ENCODE assay signal across 14 cellular contexts in genomic region chr19:55550321-55550650, GRCh38. TPM values are rescaled to one million over a fixed set of nuclear protein-coding genes. Genes with fewer than 3 reads are reported as not detected.
A peak's percentile ranks its signal among the peaks of the same experiment; 100 is the strongest.
DNase-seq lines count a peak whose midpoint lies in the region; ATAC-seq, FAIRE-seq and TF ChIP-seq lines count a peak whose summit lies in the region.
"Had no signal": no experiment of that assay in that cellular context is flagged by ENCODE, and none has a peak within 500 bp of the region (broad histone marks: within the 10 kb centered on the region; RNA-seq: fewer than 3 reads in every experiment).

No MANE protein-coding gene starts in this region.

- no peak overlapping the region for H2AK5ac ChIP-seq in mesendoderm (ENCODE audit: low read length)

- intact Hi-C loops in activated T-helper 1 cell treated with anti-CD3 and anti-CD28 coated beads, Interleukin-12 subunit alpha, Interleukin-12 subunit beta, Interleukin-2, Interleukin-4 antibody, amounts not matched to agents 30 ng/mL and 10 ng/mL and 1 ng/mL, durations not matched to agents 14 hours and 24 hours and 36 hours (cut with micrococcal nuclease), result no loop called here

- H2BK5ac ChIP-seq in mesendoderm (ENCODE audit: low read length), result no peak overlapping the region

- peak overlapping the region; percentile 69 for H3K56ac ChIP-seq in mesendoderm (ENCODE audit: low read length)

- peak overlapping the region; percentile 97 to 99 for H3K27ac ChIP-seq in A549
- 0 out of 2 replicates have a peak overlapping the region, but pooled peaks have one; percentile 36 for H3K27ac ChIP-seq in HEK293 (ENCODE audit: extremely low read depth, low read depth, low read length)
- no peak overlapping the region for H3K27ac ChIP-seq in mesendoderm (ENCODE audit: low read depth, low read length)
- no peak overlapping the region for H3K27ac ChIP-seq in CD8-positive, alpha-beta memory T cell (ENCODE audit: low read depth, low read length)
- H3K27ac ChIP-seq: KMS-11 had no signal

- FAIRE-seq in A549 (lab: Jason Lieb, UNC), result no peak

- H3K4me2 ChIP-seq in A549 (peak overlapping the region; percentile 82), mesendoderm (ENCODE audit: low read length) (peak overlapping the region; percentile 30)
- H3K4me2 ChIP-seq: KMS-11 had no signal

- H4K8ac ChIP-seq in mesendoderm (ENCODE audit: low read depth, low read length), result no peak overlapping the region

- H3K18ac ChIP-seq in mesendoderm (ENCODE audit: low read length), result no peak overlapping the region

- no peak overlapping the region for H3K27ac Mint-ChIP-seq in CD8-positive, alpha-beta memory T cell
- no peak overlapping the region for H3K27ac Mint-ChIP-seq in activated T-helper 1 cell treated with anti-CD3 and anti-CD28 coated beads, Interleukin-12 subunit alpha, Interleukin-12 subunit beta, Interleukin-2, Interleukin-4 antibody, amounts not matched to agents 30 ng/mL and 10 ng/mL and 1 ng/mL, durations not matched to agents 14 hours and 24 hours and 36 hours
- H3K27ac Mint-ChIP-seq: activated CD4-positive, alpha-beta T cell treated with anti-CD3 and anti-CD28 coated beads for 36 hours; naive thymus-derived CD4-positive, alpha-beta T cell; T-cell had no signal

- POLR2A ChIA-PET in A549 (lab: Yijun Ruan, JAX) (interaction anchor here (0.5 to 4.7 kb wide), 15 partner anchors 21 to 305 kb away, joined by 3 to 44 read pairs (median 5); partner anchors contain the start of genes FIZ1, UBE2S, ZNF524 and ZNF579), HEK293 (lab: Yijun Ruan, JAX) (interaction anchor here (0.5 to 1.5 kb wide), 8 partner anchors 11 to 504 kb away, joined by 3 to 6 read pairs (median 3); partner anchors contain the start of genes FIZ1, ISOC2 and ZNF865)
- POLR2A ChIA-PET in CD8-positive, alpha-beta memory T cell (lab: Charles Lee), result no interaction called here

- no peak overlapping the region for H3K23ac ChIP-seq in mesendoderm (ENCODE audit: low read length)

- H3K9me3 Mint-ChIP-seq in CD8-positive, alpha-beta memory T cell, result no peaks in the 10 kb centered on the region
- H3K9me3 Mint-ChIP-seq in activated T-helper 1 cell treated with anti-CD3 and anti-CD28 coated beads, Interleukin-12 subunit alpha, Interleukin-12 subunit beta, Interleukin-2, Interleukin-4 antibody, amounts not matched to agents 30 ng/mL and 10 ng/mL and 1 ng/mL, durations not matched to agents 14 hours and 24 hours and 36 hours, result no peaks in the 10 kb centered on the region
- H3K9me3 Mint-ChIP-seq: naive thymus-derived CD4-positive, alpha-beta T cell; T-cell had no signal

- TF ChIP-seq EP300 in A549 (IDR thresholded peaks at IDR 0.05), result no peak

- H3K4me1 ChIP-seq in A549 (peaks cover 70% of the 10 kb centered on the region), HEK293 (ENCODE audit: control insufficient read depth, insufficient read depth, low read length) (peaks cover 9% of the 10 kb centered on the region), mesendoderm (ENCODE audit: control insufficient read depth, low read depth, low read length) (no peaks in the 10 kb centered on the region)
- H3K4me1 ChIP-seq in CD8-positive, alpha-beta memory T cell (ENCODE audit: insufficient read depth, low read length), result no peaks in the 10 kb centered on the region

- TF ChIP-seq RAD21 in A549 (conservative IDR thresholded peaks at IDR 0.05 in 1 of 2, IDR thresholded peaks at IDR 0.05 in 1 of 2), result no peak; a peak in 2 of 5 replicates

- WGBS in A549 (ENCODE audit: missing lambda C conversion rate), result 1% methylated on average over 7 of the region's 7 CpGs
- no CpG with 5 or more reads among the region's 7 CpGs for WGBS in mesendoderm (ENCODE audit: extremely low coverage, insufficient coverage, low lambda C conversion rate)

- no peak overlapping the region for H2BK15ac ChIP-seq in mesendoderm (replicated peaks; ENCODE audit: low read depth)

- no peaks in the 10 kb centered on the region for H3K36me3 ChIP-seq in HEK293 (ENCODE audit: control insufficient read depth in 2 of 2, insufficient read depth in 1 of 2, low read length in 2 of 2)
- H3K36me3 ChIP-seq in mesendoderm (ENCODE audit: control insufficient read depth, insufficient read depth, low read length), result no peaks in the 10 kb centered on the region
- no peaks in the 10 kb centered on the region for H3K36me3 ChIP-seq in CD8-positive, alpha-beta memory T cell (ENCODE audit: insufficient read depth, low read length)

- peaks cover 13 to 47% of the 10 kb centered on the region in 2 donors for H3K27me3 Mint-ChIP-seq in CD8-positive, alpha-beta memory T cell
- H3K27me3 Mint-ChIP-seq in activated T-helper 1 cell treated with anti-CD3 and anti-CD28 coated beads, Interleukin-12 subunit alpha, Interleukin-12 subunit beta, Interleukin-2, Interleukin-4 antibody, amounts not matched to agents 30 ng/mL and 10 ng/mL and 1 ng/mL, durations not matched to agents 14 hours and 24 hours and 36 hours (ENCODE audit: insufficient read depth), result peaks cover 11% of the 10 kb centered on the region

- H3K79me1 ChIP-seq in mesendoderm (ENCODE audit: low read length), result no peaks in the 10 kb centered on the region

- no peaks in the 10 kb centered on the region for H3K36me3 Mint-ChIP-seq in CD8-positive, alpha-beta memory T cell
- H3K36me3 Mint-ChIP-seq in activated T-helper 1 cell treated with anti-CD3 and anti-CD28 coated beads, Interleukin-12 subunit alpha, Interleukin-12 subunit beta, Interleukin-2, Interleukin-4 antibody, amounts not matched to agents 30 ng/mL and 10 ng/mL and 1 ng/mL, durations not matched to agents 14 hours and 24 hours and 36 hours (ENCODE audit: low read depth), result no peaks in the 10 kb centered on the region
- H3K36me3 Mint-ChIP-seq: naive thymus-derived CD4-positive, alpha-beta T cell; T-cell had no signal

- H3K4me3 Mint-ChIP-seq in CD8-positive, alpha-beta memory T cell, result no peak overlapping the region
- H3K4me3 Mint-ChIP-seq in activated T-helper 1 cell treated with anti-CD3 and anti-CD28 coated beads, Interleukin-12 subunit alpha, Interleukin-12 subunit beta, Interleukin-2, Interleukin-4 antibody, amounts not matched to agents 30 ng/mL and 10 ng/mL and 1 ng/mL, durations not matched to agents 14 hours and 24 hours and 36 hours, result no peak overlapping the region
- H3K4me3 Mint-ChIP-seq: activated CD4-positive, alpha-beta T cell treated with anti-CD3 and anti-CD28 coated beads for 36 hours; naive thymus-derived CD4-positive, alpha-beta T cell; T-cell had no signal

- DNase-seq in A549 (ENCODE audit: low read depth in 1 of 2, low spot score in 1 of 2), result no peak
- peak; percentile 42 for DNase-seq in choroid plexus epithelial cell (ENCODE audit: low read depth)
- DNase-seq in mesendoderm, result peak; percentile 84
- no peak for DNase-seq in NCI-H128 (lab: John Stamatoyannopoulos, UW; ENCODE audit: unreplicated experiment)
- no peak for DNase-seq in CD8-positive, alpha-beta memory T cell
- no peak for DNase-seq in activated T-helper 1 cell treated with anti-CD3 and anti-CD28 coated beads, Interleukin-12 subunit alpha, Interleukin-12 subunit beta, Interleukin-2, Interleukin-4 antibody, amounts not matched to agents 30 ng/mL and 10 ng/mL and 1 ng/mL, durations not matched to agents 14 hours and 24 hours and 36 hours (ENCODE audit: low spot score)
- no peak for DNase-seq in SKM-1 (lab: John Stamatoyannopoulos, UW; ENCODE audit: unreplicated experiment)
- DNase-seq: activated CD4-positive, alpha-beta T cell treated with anti-CD3 and anti-CD28 coated beads for 36 hours; erythroblast; naive thymus-derived CD4-positive, alpha-beta T cell; NCI-H187; T-cell had no signal

- no peak overlapping the region for H4K5ac ChIP-seq in mesendoderm (ENCODE audit: low read length)

- H3K9me3 ChIP-seq in A549 (no peaks in the 10 kb centered on the region), HEK293 (ENCODE audit: control insufficient read depth, insufficient read depth, low read depth, low read length) (no peaks in the 10 kb centered on the region)
- no peaks in the 10 kb centered on the region for H3K9me3 ChIP-seq in CD8-positive, alpha-beta memory T cell (ENCODE audit: low read length)

- peak; percentile 1 to 30; a peak in 2 of 6 replicates for ATAC-seq in A549
- ATAC-seq: activated CD4-positive, alpha-beta T cell treated with anti-CD3 and anti-CD28 coated beads for 36 hours; naive thymus-derived CD4-positive, alpha-beta T cell; T-cell had no signal

- no peaks in the 10 kb centered on the region for H3K79me2 ChIP-seq in mesendoderm (ENCODE audit: control insufficient read depth, insufficient read depth, low read length)

- no peaks in the 10 kb centered on the region for H3K4me1 Mint-ChIP-seq in CD8-positive, alpha-beta memory T cell
- H3K4me1 Mint-ChIP-seq in activated T-helper 1 cell treated with anti-CD3 and anti-CD28 coated beads, Interleukin-12 subunit alpha, Interleukin-12 subunit beta, Interleukin-2, Interleukin-4 antibody, amounts not matched to agents 30 ng/mL and 10 ng/mL and 1 ng/mL, durations not matched to agents 14 hours and 24 hours and 36 hours (ENCODE audit: low read depth), result peaks cover 5% of the 10 kb centered on the region
- H3K4me1 Mint-ChIP-seq: activated CD4-positive, alpha-beta T cell treated with anti-CD3 and anti-CD28 coated beads for 36 hours; T-cell had no signal

- no peaks in the 10 kb centered on the region for H3K27me3 ChIP-seq in mesendoderm (ENCODE audit: insufficient read depth, low read length, poor library complexity)
- H3K27me3 ChIP-seq in CD8-positive, alpha-beta memory T cell (ENCODE audit: insufficient read depth, low read length, poor library complexity, severe bottlenecking), result no peaks in the 10 kb centered on the region

- no peak overlapping the region for H2BK120ac ChIP-seq in mesendoderm (ENCODE audit: low read depth, low read length)

- H3K4ac ChIP-seq in mesendoderm (ENCODE audit: low read depth, low read length), result no peak overlapping the region

- H3K9ac ChIP-seq in mesendoderm (ENCODE audit: low read length), result peak overlapping the region; percentile 46
- H3K9ac ChIP-seq: KMS-11 had no signal

- H3K4me3 ChIP-seq in A549 (peak overlapping the region; percentile 38), HEK293 (ENCODE audit: low read depth, low read length) (peak overlapping the region; percentile 39), choroid plexus epithelial cell (ENCODE audit: low read depth, low read length) (no peak overlapping the region), mesendoderm (ENCODE audit: low read length) (peak overlapping the region; percentile 12)
- no peak overlapping the region for H3K4me3 ChIP-seq in CD8-positive, alpha-beta memory T cell (ENCODE audit: low read length)

- CTCF ChIA-PET in A549 (lab: Yijun Ruan, JAX), result interaction anchor here (0.8 to 7.6 kb wide), 17 partner anchors 11 to 410 kb away, joined by 3 to 43 read pairs (median 5); partner anchors contain the start of genes FIZ1, ZNF579 and ZNF865
- CTCF ChIA-PET in HEK293 (lab: Yijun Ruan, JAX), result interaction anchor here (0.6 to 1.2 kb wide), 2 partner anchors 33 to 80 kb away, joined by 3 read pairs; no protein-coding TSS in a partner anchor
- CTCF ChIA-PET in CD8-positive, alpha-beta memory T cell (lab: Charles Lee), result no interaction called here

- no peak for TF ChIP-seq POLR2A in A549 (IDR thresholded peaks at IDR 0.05; ENCODE audit: low read length)

- TF ChIP-seq CTCF in A549 (IDR thresholded peaks at IDR 0.05), result peak; percentile 28; the same call in 1 of the 3 replicates
- TF ChIP-seq CTCF in HEK293 (tag by site-specific recombination; IDR thresholded peaks at IDR 0.05), result no peak
- no peak for TF ChIP-seq CTCF in choroid plexus epithelial cell (conservative IDR thresholded peaks at IDR 0.05; ENCODE audit: low read depth, low read length)

RNA-seq across cellular contexts. Expression of gene SBK3, which starts 4.9 kb away (rescaled TPM):
- polyA plus RNA-seq in A549 (2011; rRNA removed), result 0.89 and 1.1 TPM in 2 replicates
- polyA plus RNA-seq in A549 (2012; cell fraction: cytosol; rRNA removed), result 1.3 and 2.3 TPM in 2 replicates
- polyA plus RNA-seq in A549 (2012; cell fraction: nucleus; rRNA removed), result 2.2 and 2.7 TPM in 2 replicates
- polyA plus RNA-seq in A549 (2017; fragmentation: RNase III; extraction: RNeasy Plus Mini Kit Qiagen cat#74134 plus additional on column Dnase treatment), result 0.92 to 1.2 TPM (median 1.1 TPM) in 3 replicates
- 0.58 and 0.78 TPM in 2 replicates for polyA minus RNA-seq in A549 (2011; rRNA and poly(A)+ RNA removed)
- not detected for polyA plus RNA-seq in mesendoderm (2013, experiment 1 of 2)
- polyA plus RNA-seq in mesendoderm (2013, experiment 2 of 2), result 0.20 TPM
- not detected for total RNA-seq in CD8-positive, alpha-beta memory T cell
- polyA plus RNA-seq in CD8-positive, alpha-beta memory T cell, result not detected
- total RNA-seq in activated T-helper 1 cell treated with anti-CD3 and anti-CD28 coated beads, Interleukin-12 subunit alpha, Interleukin-12 subunit beta, Interleukin-2, Interleukin-4 antibody, amounts not matched to agents 30 ng/mL and 10 ng/mL and 1 ng/mL, durations not matched to agents 14 hours and 24 hours and 36 hours, result not detected in 2 replicates
- total RNA-seq: activated CD4-positive, alpha-beta T cell treated with anti-CD3 and anti-CD28 coated beads for 36 hours; naive thymus-derived CD4-positive, alpha-beta T cell; T-cell had no signal
- polyA plus RNA-seq: naive thymus-derived CD4-positive, alpha-beta T cell had no signal

RNA-seq across cellular contexts. Expression of gene SBK2, which starts 13.4 kb away (rescaled TPM):
- polyA plus RNA-seq in A549 (2011; rRNA removed) (0.65 and 0.89 TPM in 2 replicates), A549 (2017; fragmentation: RNase III; extraction: RNeasy Plus Mini Kit Qiagen cat#74134 plus additional on column Dnase treatment) (1.1 to 1.6 TPM (median 1.2 TPM) in 3 replicates)
- polyA plus RNA-seq in A549 (2012; cell fraction: cytosol; rRNA removed), result 4.5 and 8.7 TPM in 2 replicates
- polyA plus RNA-seq in A549 (2012; cell fraction: nucleus; rRNA removed), result 9.2 and 13.9 TPM in 2 replicates
- polyA minus RNA-seq in A549 (2011; rRNA and poly(A)+ RNA removed), result 0.58 and 0.68 TPM in 2 replicates
- polyA plus RNA-seq in mesendoderm (2013, experiment 1 of 2), result 0.10 TPM
- polyA plus RNA-seq in mesendoderm (2013, experiment 2 of 2), result 0.10 TPM
- total RNA-seq in CD8-positive, alpha-beta memory T cell, result not detected
- not detected for polyA plus RNA-seq in CD8-positive, alpha-beta memory T cell
- total RNA-seq in activated T-helper 1 cell treated with anti-CD3 and anti-CD28 coated beads, Interleukin-12 subunit alpha, Interleukin-12 subunit beta, Interleukin-2, Interleukin-4 antibody, amounts not matched to agents 30 ng/mL and 10 ng/mL and 1 ng/mL, durations not matched to agents 14 hours and 24 hours and 36 hours, result not detected in 2 replicates
- total RNA-seq: activated CD4-positive, alpha-beta T cell treated with anti-CD3 and anti-CD28 coated beads for 36 hours; naive thymus-derived CD4-positive, alpha-beta T cell; T-cell had no signal
- polyA plus RNA-seq: naive thymus-derived CD4-positive, alpha-beta T cell had no signal

RNA-seq across cellular contexts. Expression of gene ZNF579, which starts 30.4 kb away (rescaled TPM):
- polyA plus RNA-seq in A549 (2011; rRNA removed) (4.2 and 6.5 TPM in 2 replicates), A549 (2017; fragmentation: RNase III; extraction: RNeasy Plus Mini Kit Qiagen cat#74134 plus additional on column Dnase treatment) (16.2 to 17.0 TPM (median 16.2 TPM) in 3 replicates)
- polyA plus RNA-seq in A549 (2012; cell fraction: cytosol; rRNA removed), result 12.2 and 16.1 TPM in 2 replicates
- 45.5 and 51.1 TPM in 2 replicates for polyA plus RNA-seq in A549 (2012; cell fraction: nucleus; rRNA removed)
- polyA minus RNA-seq in A549 (2011; rRNA and poly(A)+ RNA removed), result 11.4 and 12.8 TPM in 2 replicates
- 13.5 TPM for polyA plus RNA-seq in mesendoderm (2013, experiment 1 of 2)
- 13.6 TPM for polyA plus RNA-seq in mesendoderm (2013, experiment 2 of 2)
- total RNA-seq in CD8-positive, alpha-beta memory T cell, result 1 to 10 TPM; 6.0 to 6.6 TPM
- 0.35 TPM for polyA plus RNA-seq in CD8-positive, alpha-beta memory T cell
- 10.2 and 11.7 TPM in 2 replicates for total RNA-seq in activated T-helper 1 cell treated with anti-CD3 and anti-CD28 coated beads, Interleukin-12 subunit alpha, Interleukin-12 subunit beta, Interleukin-2, Interleukin-4 antibody, amounts not matched to agents 30 ng/mL and 10 ng/mL and 1 ng/mL, durations not matched to agents 14 hours and 24 hours and 36 hours

RNA-seq across cellular contexts. Expression of gene FIZ1, which starts 49.0 kb away (rescaled TPM):
- 10.3 and 10.4 TPM in 2 replicates for polyA plus RNA-seq in A549 (2011; rRNA removed)
- polyA plus RNA-seq in A549 (2012; cell fraction: cytosol; rRNA removed), result 11.8 and 16.0 TPM in 2 replicates
- polyA plus RNA-seq in A549 (2012; cell fraction: nucleus; rRNA removed), result 20.4 and 23.1 TPM in 2 replicates
- polyA plus RNA-seq in A549 (2017; fragmentation: RNase III; extraction: RNeasy Plus Mini Kit Qiagen cat#74134 plus additional on column Dnase treatment), result 15.7 to 18.0 TPM (median 16.9 TPM) in 3 replicates
- polyA minus RNA-seq in A549 (2011; rRNA and poly(A)+ RNA removed), result 7.9 and 10.2 TPM in 2 replicates
- 13.5 TPM for polyA plus RNA-seq in mesendoderm (2013, experiment 1 of 2)
- polyA plus RNA-seq in mesendoderm (2013, experiment 2 of 2), result 13.7 TPM
- total RNA-seq in CD8-positive, alpha-beta memory T cell, result 10 to 100 TPM; 23.9 to 25.8 TPM
- polyA plus RNA-seq in CD8-positive, alpha-beta memory T cell, result 4.6 TPM
- 24.2 and 24.7 TPM in 2 replicates for total RNA-seq in activated T-helper 1 cell treated with anti-CD3 and anti-CD28 coated beads, Interleukin-12 subunit alpha, Interleukin-12 subunit beta, Interleukin-2, Interleukin-4 antibody, amounts not matched to agents 30 ng/mL and 10 ng/mL and 1 ng/mL, durations not matched to agents 14 hours and 24 hours and 36 hours

RNA-seq across cellular contexts. Expression of gene ZNF524, which starts 49.8 kb away (rescaled TPM):
- 5.0 and 6.4 TPM in 2 replicates for polyA plus RNA-seq in A549 (2011; rRNA removed)
- 13.9 and 21.7 TPM in 2 replicates for polyA plus RNA-seq in A549 (2012; cell fraction: cytosol; rRNA removed)
- polyA plus RNA-seq in A549 (2012; cell fraction: nucleus; rRNA removed), result 13.3 and 22.6 TPM in 2 replicates
- polyA plus RNA-seq in A549 (2017; fragmentation: RNase III; extraction: RNeasy Plus Mini Kit Qiagen cat#74134 plus additional on column Dnase treatment), result 9.3 to 9.7 TPM (median 9.7 TPM) in 3 replicates
- 2.1 and 2.5 TPM in 2 replicates for polyA minus RNA-seq in A549 (2011; rRNA and poly(A)+ RNA removed)
- polyA plus RNA-seq in mesendoderm (2013, experiment 1 of 2), result 1.8 TPM
- 1.8 TPM for polyA plus RNA-seq in mesendoderm (2013, experiment 2 of 2)
- total RNA-seq in CD8-positive, alpha-beta memory T cell, result 10 to 100 TPM; 13.9 to 15.8 TPM
- polyA plus RNA-seq in CD8-positive, alpha-beta memory T cell, result 35.9 TPM
- 20.0 and 22.9 TPM in 2 replicates for total RNA-seq in activated T-helper 1 cell treated with anti-CD3 and anti-CD28 coated beads, Interleukin-12 subunit alpha, Interleukin-12 subunit beta, Interleukin-2, Interleukin-4 antibody, amounts not matched to agents 30 ng/mL and 10 ng/mL and 1 ng/mL, durations not matched to agents 14 hours and 24 hours and 36 hours

Comparison
In these comparisons a context has a peak if more than half of its experiments do, and no peak if none do; other contexts are left out.
1. DNase-seq: peak in choroid plexus epithelial cell (single experiment) and mesendoderm (single experiment); none in A549 (0 of 2), NCI-H128 (single experiment), CD8-positive, alpha-beta memory T cell (0 of 5), activated T-helper 1 cell treated with anti-CD3 and anti-CD28 coated beads, Interleukin-12 subunit alpha, Interleukin-12 subunit beta, Interleukin-2, Interleukin-4 antibody, amounts not matched to agents 30 ng/mL and 10 ng/mL and 1 ng/mL, durations not matched to agents 14 hours and 24 hours and 36 hours (single experiment) and SKM-1 (single experiment).
2. H3K27ac ChIP-seq: peak in A549 (2 of 2) and HEK293 (single experiment); none in mesendoderm (single experiment) and CD8-positive, alpha-beta memory T cell (single experiment).
3. H3K4me3 ChIP-seq: peak in A549 (single experiment), HEK293 (single experiment) and mesendoderm (single experiment); none in choroid plexus epithelial cell (single experiment) and CD8-positive, alpha-beta memory T cell (single experiment).
4. Of the 5 proteins assayed by ChIP-seq in both HEK293 and A549: peak only in HEK293: none; only in A549: CTCF; in both: none; in neither: 4.